In genomic region chr1:223097713-223098112, GRCh38 we compare ENCODE assay signal across 10 cellular contexts. TPM values are rescaled to one million over a fixed set of nuclear protein-coding genes. Genes with fewer than 3 reads are reported as not detected.
"Had no signal": no experiment of that assay in that cellular context is flagged by ENCODE, and none has a peak within 500 bp of the region (broad histone marks: within the 10 kb centered on the region; RNA-seq: fewer than 3 reads in every experiment).

No MANE protein-coding gene starts in this region.

- H3K27ac ChIP-seq: GM23248, HL-60 had no signal

- H3K9me3 ChIP-seq: HAP-1 had no signal

- DNase-seq: GM23248, GOT3, H7, HFFc6, IMR-90, KBM-7 had no signal

- H3K9ac ChIP-seq: GM23248 had no signal

- H3K36me3 ChIP-seq: HAP-1 had no signal

- ATAC-seq: HCT116 had no signal

- H3K4me3 ChIP-seq: GM23248, HAP-1 had no signal

- H2AFZ ChIP-seq: GM23248 had no signal

RNA-seq across cellular contexts. Expression of gene TLR5, which starts 45.3 kb away (rescaled TPM):
- total RNA-seq: GM23248, HT1080 had no signal
- polyA plus RNA-seq: GM23248 had no signal
